1 cellular context compared by ENCODE assay signal in the genomic region with DNA sequence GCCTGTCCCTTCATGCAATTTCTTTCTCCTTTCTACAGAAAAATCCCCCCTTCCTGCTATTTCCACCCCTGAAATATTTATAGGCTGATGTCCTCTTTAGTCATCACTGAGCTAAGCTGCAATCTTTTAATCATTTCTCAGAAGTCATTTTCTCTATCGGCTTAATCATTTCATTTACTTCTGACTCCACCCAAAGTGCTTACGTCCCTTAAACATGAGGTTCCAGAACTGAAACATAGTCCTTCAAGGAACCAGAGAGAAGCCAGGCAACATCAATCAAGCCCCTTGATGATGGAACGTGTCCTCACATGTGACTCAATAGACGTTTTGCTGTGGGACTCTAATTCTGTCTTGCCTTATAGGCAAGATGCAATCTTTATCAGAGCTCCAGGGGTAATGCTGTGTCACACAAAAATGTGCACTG.
TF ChIP-seq lines count a peak whose summit lies in the region.

No MANE protein-coding gene starts in this region.

TF ChIP-seq in HCT116, 20 proteins besides CTCF, POLR2A, EP300 and RAD21 (continued from another document):
- TF ChIP-seq ZBTB33 (IDR thresholded peaks at IDR 0.05; ENCODE audit: extremely low read depth, insufficient replicate concordance, low read length) (peak; percentile 21), FOSL1 (IDR thresholded peaks at IDR 0.05; ENCODE audit: low read depth) (peak; percentile 90), CEBPB (IDR thresholded peaks at IDR 0.05; ENCODE audit: low read depth) (peak; percentile 90), REST (IDR thresholded peaks at IDR 0.05; ENCODE audit: low read depth) (no peak), SP1 (IDR thresholded peaks at IDR 0.05; ENCODE audit: low read depth) (peak; percentile 97), ELF1 (IDR thresholded peaks at IDR 0.05; ENCODE audit: borderline replicate concordance, low read depth) (no peak), ZFX (IDR thresholded peaks at IDR 0.05) (no peak)
